ENCODE assay signal across 8 cellular contexts in genomic region chr15:88467073-88467934, GRCh38. TPM values are rescaled to one million over a fixed set of nuclear protein-coding genes. Genes with fewer than 3 reads are reported as not detected.
A peak's percentile ranks its signal among the peaks of the same experiment; 100 is the strongest.
DNase-seq lines count a peak whose midpoint lies in the region; ATAC-seq, FAIRE-seq and TF ChIP-seq lines count a peak whose summit lies in the region.

MRPL46 (minus strand) TSS chr15:88467388; CDS start chr15:88467377, 11 bp downstream.
MRPS11 (plus strand) TSS chr15:88467708; CDS start chr15:88467718, 10 bp downstream.

- CTCF ChIA-PET in Caco-2 (lab: Charles Lee) = interaction anchor here (0.9 to 1.7 kb wide), 5 partner anchors 10 to 171 kb away, joined by 3 to 7 read pairs (median 3); no protein-coding TSS in a partner anchor
- CTCF ChIA-PET in activated CD8-positive, alpha-beta memory T cell treated with anti-CD3 and anti-CD28 coated beads, Interleukin-2, amount 10 ng/mL, durations not matched to agents 7 days and 5 days (lab: Charles Lee) = interaction anchor here (0.8 to 2.7 kb wide), 10 partner anchors 11 to 739 kb away, joined by 3 to 13 read pairs (median 4); partner anchors contain the start of gene ISG20

- intact Hi-C loops in Caco-2 (cut with micrococcal nuclease; ENCODE audit: unreplicated experiment) = loop anchor here (5.0 kb wide), 1 partner anchor 80 kb away; the partner anchor contains the start of gene DET1

- peak within 1 kb of the TSS; percentile 74 for H3K4me2 ChIP-seq in mesendoderm (ENCODE audit: low read length)

- H4K5ac ChIP-seq in mesendoderm (ENCODE audit: low read length) = no peak within 1 kb of the TSS

- no peak for FAIRE-seq in HTR-8/SVneo (lab: Jason Lieb, UNC)

- WGBS in mesendoderm (ENCODE audit: extremely low coverage, insufficient coverage, low lambda C conversion rate) = no CpG with 5 or more reads among the region's 55 CpGs

- no TSS peak for BruUV-seq in Caco-2 (replicated peaks; lab: Mats Ljungman, UMichigan)

- POLR2A ChIA-PET in Caco-2 (lab: Charles Lee) = interaction anchor here (0.6 to 1.2 kb wide), 4 partner anchors 133 to 523 kb away, joined by 3 to 14 read pairs (median 6); partner anchors contain the start of genes AEN and ISG20

- no peak within 1 kb of the TSS for H2BK120ac ChIP-seq in mesendoderm (ENCODE audit: low read depth, low read length)

- H3K36me3 ChIP-seq in Caco-2 (ENCODE audit: control insufficient read depth, insufficient read depth, low read length) (no peaks in the 10 kb centered on the region), NT2/D1 (ENCODE audit: insufficient read depth, insufficient read length, low read length) (peaks cover 69% of the 10 kb centered on the region), endocrine pancreas (ENCODE audit: control insufficient read depth, insufficient read depth, low read length) (peaks cover 3% of the 10 kb centered on the region), mesendoderm (ENCODE audit: control insufficient read depth, insufficient read depth, low read length) (peaks cover 5% of the 10 kb centered on the region)

- H2BK15ac ChIP-seq in mesendoderm (replicated peaks; ENCODE audit: low read depth) = no peak within 1 kb of the TSS

- H3K9ac ChIP-seq in NT2/D1 (ENCODE audit: insufficient read length, low read depth) = peak within 1 kb of the TSS; percentile 98
- H3K9ac ChIP-seq in endocrine pancreas (ENCODE audit: control insufficient read depth, insufficient read depth, low read length) = peak within 1 kb of the TSS; percentile 75
- H3K9ac ChIP-seq in mesendoderm (ENCODE audit: low read length) = peak within 1 kb of the TSS; percentile 96

- H3K9me3 ChIP-seq in Caco-2 = no peaks in the 10 kb centered on the region
- no peaks in the 10 kb centered on the region for H3K9me3 ChIP-seq in NT2/D1 (ENCODE audit: insufficient read depth, low read length)
- H3K9me3 ChIP-seq in endocrine pancreas (ENCODE audit: control insufficient read depth, low read length) = no peaks in the 10 kb centered on the region

- H3K27ac ChIP-seq in mesendoderm (ENCODE audit: low read depth, low read length) = no peak within 1 kb of the TSS

- H3K4me1 ChIP-seq in Caco-2 = peaks cover 6% of the 10 kb centered on the region
- no peaks in the 10 kb centered on the region for H3K4me1 ChIP-seq in NT2/D1 (ENCODE audit: insufficient read depth, insufficient read length)
- H3K4me1 ChIP-seq in endocrine pancreas (ENCODE audit: control insufficient read depth, insufficient read depth, low read length) = peaks cover 19% of the 10 kb centered on the region
- peaks cover 1% of the 10 kb centered on the region for H3K4me1 ChIP-seq in mesendoderm (ENCODE audit: control insufficient read depth, low read depth, low read length)

- DNase-seq in Caco-2 = peak; percentile 87 to 90
- peak; percentile 90 for DNase-seq in HTR-8/SVneo (ENCODE audit: insufficient read length, low spot score)
- peak; percentile 82 for DNase-seq in NT2/D1 (ENCODE audit: low read depth, low spot score)
- peak; percentile 92 for DNase-seq in activated CD8-positive, alpha-beta memory T cell treated with anti-CD3 and anti-CD28 coated beads, Interleukin-2, amount 10 ng/mL, durations not matched to agents 7 days and 5 days
- DNase-seq in mesendoderm = peak; percentile 94
- peak; percentile 83 for DNase-seq in stimulated activated CD8-positive, alpha-beta memory T cell treated with anti-CD3 and anti-CD28 coated beads, Interleukin-15, amount 100 ng/mL, for 1 hour (ENCODE audit: low read depth)

- H3K56ac ChIP-seq in mesendoderm (ENCODE audit: low read length) = peak within 1 kb of the TSS; percentile 98

- H3K79me2 ChIP-seq in mesendoderm (ENCODE audit: control insufficient read depth, insufficient read depth, low read length) = peaks cover 22% of the 10 kb centered on the region

- H3K79me1 ChIP-seq in mesendoderm (ENCODE audit: low read length) = peaks cover 19% of the 10 kb centered on the region

- no peak for TF ChIP-seq CTCF in Caco-2 (IDR thresholded peaks at IDR 0.05; ENCODE audit: insufficient read depth in 1 of 2, low read depth in 1 of 2, low read length in 1 of 2, severe bottlenecking in 1 of 2, unreplicated experiment in 1 of 2)

- peak within 1 kb of the TSS; percentile 80 for H3K23ac ChIP-seq in mesendoderm (ENCODE audit: low read length)

- no peak within 1 kb of the TSS for H2AK5ac ChIP-seq in mesendoderm (ENCODE audit: low read length)

- H2BK5ac ChIP-seq in mesendoderm (ENCODE audit: low read length) = no peak within 1 kb of the TSS

- peak within 1 kb of the TSS; percentile 35 for H3K18ac ChIP-seq in mesendoderm (ENCODE audit: low read length)

- no peaks in the 10 kb centered on the region for H3K9me3 Mint-ChIP-seq in Caco-2 (ENCODE audit: unreplicated experiment)
- no peaks in the 10 kb centered on the region for H3K9me3 Mint-ChIP-seq in activated CD8-positive, alpha-beta memory T cell treated with anti-CD3 and anti-CD28 coated beads, Interleukin-2, amount 10 ng/mL, durations not matched to agents 7 days and 5 days (ENCODE audit: low read depth)

- no peaks in the 10 kb centered on the region for H3K27me3 Mint-ChIP-seq in Caco-2 (ENCODE audit: insufficient read depth, unreplicated experiment)
- H3K27me3 Mint-ChIP-seq in activated CD8-positive, alpha-beta memory T cell treated with anti-CD3 and anti-CD28 coated beads, Interleukin-2, amount 10 ng/mL, durations not matched to agents 7 days and 5 days = no peaks in the 10 kb centered on the region

- no peak within 1 kb of the TSS for H4K8ac ChIP-seq in mesendoderm (ENCODE audit: low read depth, low read length)

- peaks cover 43% of the 10 kb centered on the region for H3K36me3 Mint-ChIP-seq in Caco-2 (ENCODE audit: insufficient read depth, unreplicated experiment)
- H3K36me3 Mint-ChIP-seq in activated CD8-positive, alpha-beta memory T cell treated with anti-CD3 and anti-CD28 coated beads, Interleukin-2, amount 10 ng/mL, durations not matched to agents 7 days and 5 days = peaks cover 21% of the 10 kb centered on the region

- H3K27ac Mint-ChIP-seq in Caco-2 (ENCODE audit: unreplicated experiment) = peak within 1 kb of the TSS; percentile 98
- H3K27ac Mint-ChIP-seq in activated CD8-positive, alpha-beta memory T cell treated with anti-CD3 and anti-CD28 coated beads, Interleukin-2, amount 10 ng/mL, durations not matched to agents 7 days and 5 days = peak within 1 kb of the TSS; percentile 95

- peak within 1 kb of the TSS; percentile 90 for H3K4ac ChIP-seq in mesendoderm (ENCODE audit: low read depth, low read length)

- peak within 1 kb of the TSS; percentile 90 for H3K4me3 ChIP-seq in Caco-2 (ENCODE audit: low read depth, low read length)
- H3K4me3 ChIP-seq in NT2/D1 (ENCODE audit: insufficient read length, low read depth) = peak within 1 kb of the TSS; percentile 98
- peak within 1 kb of the TSS; percentile 98 for H3K4me3 ChIP-seq in endocrine pancreas (ENCODE audit: control insufficient read depth, insufficient read depth, low read length)
- H3K4me3 ChIP-seq in mesendoderm (ENCODE audit: low read length) = peak within 1 kb of the TSS; percentile 90

- peak; percentile 92 for ATAC-seq in GM21381 (IDR thresholded peaks at IDR 0.05; ENCODE audit: unreplicated experiment)
- ATAC-seq in activated CD8-positive, alpha-beta memory T cell treated with anti-CD3 and anti-CD28 coated beads, Interleukin-2, amount 10 ng/mL, durations not matched to agents 7 days and 5 days = peak; percentile 94

- H3K4me1 Mint-ChIP-seq in Caco-2 (ENCODE audit: low read depth, unreplicated experiment) = peaks cover 6% of the 10 kb centered on the region
- peaks cover 34% of the 10 kb centered on the region for H3K4me1 Mint-ChIP-seq in activated CD8-positive, alpha-beta memory T cell treated with anti-CD3 and anti-CD28 coated beads, Interleukin-2, amount 10 ng/mL, durations not matched to agents 7 days and 5 days

- no peaks in the 10 kb centered on the region for H3K27me3 ChIP-seq in Caco-2 (replicated peaks; ENCODE audit: control insufficient read depth, insufficient read depth, low read length)
- no peaks in the 10 kb centered on the region for H3K27me3 ChIP-seq in NT2/D1 (ENCODE audit: insufficient read depth, insufficient read length)
- no peaks in the 10 kb centered on the region for H3K27me3 ChIP-seq in endocrine pancreas (ENCODE audit: control insufficient read depth, insufficient read depth, low read length)
- H3K27me3 ChIP-seq in mesendoderm (ENCODE audit: insufficient read depth, low read length, poor library complexity) = no peaks in the 10 kb centered on the region

- H3K4me3 Mint-ChIP-seq in Caco-2 (ENCODE audit: unreplicated experiment) = peak within 1 kb of the TSS; percentile 96
- peak within 1 kb of the TSS; percentile 91 for H3K4me3 Mint-ChIP-seq in activated CD8-positive, alpha-beta memory T cell treated with anti-CD3 and anti-CD28 coated beads, Interleukin-2, amount 10 ng/mL, durations not matched to agents 7 days and 5 days

RNA-seq across cellular contexts. Expression of gene MRPL46, which starts in this region (rescaled TPM):
- 44.5 and 46.5 TPM in 2 replicates for total RNA-seq in Caco-2 (2022)
- total RNA-seq in activated CD8-positive, alpha-beta memory T cell treated with anti-CD3 and anti-CD28 coated beads, Interleukin-2, amount 10 ng/mL, durations not matched to agents 7 days and 5 days = 10 to 100 TPM; 28.3 to 35.3 TPM
- 40.4 TPM for polyA plus RNA-seq in mesendoderm (2013, experiment 1 of 2)
- 41.5 TPM for polyA plus RNA-seq in mesendoderm (2013, experiment 2 of 2)

RNA-seq across cellular contexts. Expression of gene MRPS11, which starts in this region (rescaled TPM):
- 48.4 and 50.2 TPM in 2 replicates for total RNA-seq in Caco-2 (2022)
- 10 to 100 TPM; 59.7 to 67.7 TPM for total RNA-seq in activated CD8-positive, alpha-beta memory T cell treated with anti-CD3 and anti-CD28 coated beads, Interleukin-2, amount 10 ng/mL, durations not matched to agents 7 days and 5 days
- 62.4 TPM for polyA plus RNA-seq in mesendoderm (2013, experiment 1 of 2)
- polyA plus RNA-seq in mesendoderm (2013, experiment 2 of 2) = 61.5 TPM
